1 cellular context compared by ENCODE assay signal in the genomic region with DNA sequence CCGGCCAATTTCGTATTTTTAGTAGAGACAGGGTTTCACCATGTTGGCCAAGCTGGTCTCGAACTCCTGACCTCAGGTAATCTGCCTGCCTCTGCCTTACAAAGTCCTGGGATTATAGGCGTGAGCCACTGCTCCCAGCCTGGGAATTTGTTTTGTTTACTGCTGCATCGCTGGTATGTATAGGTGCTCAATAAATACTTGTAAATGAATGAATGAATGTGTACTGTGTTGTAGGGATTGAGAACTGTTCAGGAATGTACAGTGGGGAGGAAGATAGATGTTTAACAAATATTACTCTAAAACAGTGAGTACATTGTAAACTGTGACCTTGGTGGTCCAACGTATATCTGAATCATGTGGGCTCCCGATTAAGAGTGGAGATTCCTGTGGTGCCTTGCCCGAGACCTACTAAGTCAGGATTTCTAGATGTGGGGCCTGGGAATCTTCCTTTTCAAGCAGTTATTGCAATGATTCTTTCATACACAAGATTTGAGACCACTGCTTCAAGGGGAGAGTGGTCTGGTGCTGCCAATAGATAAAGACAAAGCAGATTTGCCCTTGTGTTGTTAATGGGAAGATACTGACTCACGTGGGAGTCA.
A peak's percentile ranks its signal among the peaks of the same experiment; 100 is the strongest.
TF ChIP-seq lines count a peak whose summit lies in the region.

No MANE protein-coding gene starts in this region.

TF ChIP-seq in HepG2, 621 proteins besides CTCF, POLR2A, EP300 and RAD21 (continued from another document and continues in another):
- TF ChIP-seq NFAT5 (CRISPR knock-in tag; IDR thresholded peaks at IDR 0.05) (no peak), PHF5A (CRISPR knock-in tag; IDR thresholded peaks at IDR 0.05; ENCODE audit: low read depth, unreplicated experiment) (no peak), RORA (CRISPR knock-in tag; IDR thresholded peaks at IDR 0.05) (no peak), SOX13 (IDR thresholded peaks at IDR 0.05) (no peak), SOX13 (CRISPR knock-in tag; conservative IDR thresholded peaks at IDR 0.05 in 1 of 2, IDR thresholded peaks at IDR 0.05 in 1 of 2) (peak in 1 of 2 experiments; percentile 28; a peak in 1 of 4 replicates), ZNF280B (CRISPR knock-in tag; IDR thresholded peaks at IDR 0.05; ENCODE audit: borderline replicate concordance) (no peak), GATAD2A (CRISPR knock-in tag; IDR thresholded peaks at IDR 0.05) (peak; percentile 40), ZNF33B (CRISPR knock-in tag; IDR thresholded peaks at IDR 0.05) (no peak), PRDM10 (CRISPR knock-in tag; IDR thresholded peaks at IDR 0.05; ENCODE audit: low read depth) (no peak), ZNF274 (CRISPR knock-in tag; IDR thresholded peaks at IDR 0.05) (no peak), ZBTB38 (CRISPR knock-in tag; IDR thresholded peaks at IDR 0.05) (0 out of 2 replicates have a peak, but pooled peaks have one; percentile 32), SMAD9 (CRISPR knock-in tag; IDR thresholded peaks at IDR 0.05) (no peak), ZNF24 (IDR thresholded peaks at IDR 0.05) (peak; percentile 93), KLF13 (CRISPR knock-in tag; IDR thresholded peaks at IDR 0.05) (no peak), SP4 (CRISPR knock-in tag; IDR thresholded peaks at IDR 0.05) (no peak), HDAC2 (CRISPR knock-in tag; IDR thresholded peaks at IDR 0.05) (0 out of 2 replicates have a peak, but pooled peaks have one; percentile 30), ZBTB33 (CRISPR knock-in tag; IDR thresholded peaks at IDR 0.05) (peak; percentile 58), ZBTB20 (CRISPR knock-in tag; IDR thresholded peaks at IDR 0.05; ENCODE audit: borderline replicate concordance, low read depth) (peak; percentile 44; the same call in 1 of the 2 replicates), FOXP4 (CRISPR knock-in tag; IDR thresholded peaks at IDR 0.05) (peak; percentile 41; the same call in 1 of the 2 replicates), ZNF704 (CRISPR knock-in tag; IDR thresholded peaks at IDR 0.05; ENCODE audit: borderline replicate concordance) (no peak), PATZ1 (CRISPR knock-in tag; IDR thresholded peaks at IDR 0.05) (0 out of 2 replicates have a peak, but pooled peaks have one; percentile 29), TEAD3 (CRISPR knock-in tag; optimal IDR thresholded peaks at IDR 0.05; ENCODE audit: borderline replicate concordance) (peak; percentile 65), ATF4 (CRISPR knock-in tag; IDR thresholded peaks at IDR 0.05) (no peak), ZKSCAN8 (CRISPR knock-in tag; IDR thresholded peaks at IDR 0.05; ENCODE audit: borderline replicate concordance) (0 out of 2 replicates have a peak, but pooled peaks have one; percentile 66), KLF9 (CRISPR knock-in tag; IDR thresholded peaks at IDR 0.05; ENCODE audit: low read depth) (no peak), ZNF879 (CRISPR knock-in tag; IDR thresholded peaks at IDR 0.05) (no peak)
- TF ChIP-seq, protein P1, sequence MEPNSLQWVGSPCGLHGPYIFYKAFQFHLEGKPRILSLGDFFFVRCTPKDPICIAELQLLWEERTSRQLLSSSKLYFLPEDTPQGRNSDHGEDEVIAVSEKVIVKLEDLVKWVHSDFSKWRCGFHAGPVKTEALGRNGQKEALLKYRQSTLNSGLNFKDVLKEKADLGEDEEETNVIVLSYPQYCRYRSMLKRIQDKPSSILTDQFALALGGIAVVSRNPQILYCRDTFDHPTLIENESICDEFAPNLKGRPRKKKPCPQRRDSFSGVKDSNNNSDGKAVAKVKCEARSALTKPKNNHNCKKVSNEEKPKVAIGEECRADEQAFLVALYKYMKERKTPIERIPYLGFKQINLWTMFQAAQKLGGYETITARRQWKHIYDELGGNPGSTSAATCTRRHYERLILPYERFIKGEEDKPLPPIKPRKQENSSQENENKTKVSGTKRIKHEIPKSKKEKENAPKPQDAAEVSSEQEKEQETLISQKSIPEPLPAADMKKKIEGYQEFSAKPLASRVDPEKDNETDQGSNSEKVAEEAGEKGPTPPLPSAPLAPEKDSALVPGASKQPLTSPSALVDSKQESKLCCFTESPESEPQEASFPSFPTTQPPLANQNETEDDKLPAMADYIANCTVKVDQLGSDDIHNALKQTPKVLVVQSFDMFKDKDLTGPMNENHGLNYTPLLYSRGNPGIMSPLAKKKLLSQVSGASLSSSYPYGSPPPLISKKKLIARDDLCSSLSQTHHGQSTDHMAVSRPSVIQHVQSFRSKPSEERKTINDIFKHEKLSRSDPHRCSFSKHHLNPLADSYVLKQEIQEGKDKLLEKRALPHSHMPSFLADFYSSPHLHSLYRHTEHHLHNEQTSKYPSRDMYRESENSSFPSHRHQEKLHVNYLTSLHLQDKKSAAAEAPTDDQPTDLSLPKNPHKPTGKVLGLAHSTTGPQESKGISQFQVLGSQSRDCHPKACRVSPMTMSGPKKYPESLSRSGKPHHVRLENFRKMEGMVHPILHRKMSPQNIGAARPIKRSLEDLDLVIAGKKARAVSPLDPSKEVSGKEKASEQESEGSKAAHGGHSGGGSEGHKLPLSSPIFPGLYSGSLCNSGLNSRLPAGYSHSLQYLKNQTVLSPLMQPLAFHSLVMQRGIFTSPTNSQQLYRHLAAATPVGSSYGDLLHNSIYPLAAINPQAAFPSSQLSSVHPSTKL (CRISPR knock-in tag; IDR thresholded peaks at IDR 0.05), result peak; percentile 37; the same call in 1 of the 2 replicates
